ENCODE assay signal across 13 cellular contexts in genomic region chr15:40443255-40443654, GRCh38. TPM values are rescaled to one million over a fixed set of nuclear protein-coding genes. Genes with fewer than 3 reads are reported as not detected.
DNase-seq lines count a peak whose midpoint lies in the region; ATAC-seq and TF ChIP-seq lines count a peak whose summit lies in the region.
"Had no signal": no experiment of that assay in that cellular context is flagged by ENCODE, and none has a peak within 500 bp of the region (broad histone marks: within the 10 kb centered on the region; RNA-seq: fewer than 3 reads in every experiment).

No MANE protein-coding gene starts in this region.

- peaks cover 10% of the 10 kb centered on the region for H3K36me3 Mint-ChIP-seq in CD4-positive, alpha-beta T cell (ENCODE audit: low read depth)
- H3K36me3 Mint-ChIP-seq in brain (no peaks in the 10 kb centered on the region), nephron (ENCODE audit: low read depth) (no peaks in the 10 kb centered on the region)

- H3K27me3 ChIP-seq in CD4-positive, alpha-beta T cell (ENCODE audit: control insufficient read depth, insufficient read depth, low read length), result peaks cover 8% of the 10 kb centered on the region
- H3K27me3 ChIP-seq in HUES64 (ENCODE audit: insufficient read depth, low read length), result peaks cover 10% of the 10 kb centered on the region

- in situ Hi-C loops in KBM-7 (cut with MboI; ENCODE audit: low pct_unique_long_range_greater_than_20kb, low sequenced_read_pairs), result no loop called here

- peaks cover 20% of the 10 kb centered on the region for H3K27me3 Mint-ChIP-seq in CD4-positive, alpha-beta T cell
- H3K27me3 Mint-ChIP-seq in brain (peaks cover 38% of the 10 kb centered on the region), nephron (ENCODE audit: low read depth) (peaks cover 26% of the 10 kb centered on the region)

- ATAC-seq in CD4-positive, alpha-beta T cell (ENCODE audit: poor library complexity), result no peak
- ATAC-seq in HG02981 (IDR thresholded peaks at IDR 0.05; ENCODE audit: unreplicated experiment) (no peak), GM21619 (IDR thresholded peaks at IDR 0.05; ENCODE audit: unreplicated experiment) (no peak)

- POLR2A ChIA-PET in CD4-positive, alpha-beta T cell (lab: Charles Lee), result interaction anchor here (1.1 to 7.4 kb wide), 4 partner anchors 11 to 135 kb away, joined by 3 to 106 read pairs (median 3); partner anchors contain the start of gene CHST14

- H3K9me3 Mint-ChIP-seq in CD4-positive, alpha-beta T cell, result no peaks in the 10 kb centered on the region
- H3K9me3 Mint-ChIP-seq in brain, result no peaks in the 10 kb centered on the region
- no peaks in the 10 kb centered on the region for H3K9me3 Mint-ChIP-seq in nephron

- H3K36me3 ChIP-seq in HUES64 (ENCODE audit: insufficient read depth, low read length), result no peaks in the 10 kb centered on the region

- CTCF ChIA-PET in CD4-positive, alpha-beta T cell (lab: Charles Lee), result interaction anchor here (0.7 to 1.6 kb wide), 3 partner anchors 14 to 77 kb away, joined by 3 to 4 read pairs (median 3); no protein-coding TSS in a partner anchor

- no peak overlapping the region for H3K27ac ChIP-seq in CD4-positive, alpha-beta T cell (ENCODE audit: low read depth, low read length)
- no peak overlapping the region for H3K27ac ChIP-seq in HUES64 (ENCODE audit: low read depth, low read length)
- H3K27ac ChIP-seq: WERI-Rb-1 had no signal

- H3K4me3 ChIP-seq in HUES64 (ENCODE audit: low read length), result peak overlapping the region; percentile 70; the same call in 1 of the 2 replicates

- intact Hi-C loops in CD4-positive, alpha-beta T cell (cut with DNase I, micrococcal nuclease), result loop anchor here in 1 of 2 experiments (2.0 to 10.0 kb wide), 2 partner anchors 26 to 152 kb away; partner anchors contain the start of gene KNL1

- 77% methylated on average over 3 of the region's 4 CpGs for WGBS in HUES64

- no peaks in the 10 kb centered on the region for H3K9me3 ChIP-seq in CD4-positive, alpha-beta T cell (ENCODE audit: control insufficient read depth, low read length)
- no peaks in the 10 kb centered on the region for H3K9me3 ChIP-seq in HUES64 (ENCODE audit: insufficient read depth, low read depth, low read length)

- H3K4me3 Mint-ChIP-seq in CD4-positive, alpha-beta T cell, result peak overlapping the region; percentile 95
- peak overlapping the region; percentile 92 to 96 (median 93) for H3K4me3 Mint-ChIP-seq in brain
- H3K4me3 Mint-ChIP-seq in nephron, result peak overlapping the region; percentile 75 to 95 (median 90)

- peaks cover 50% of the 10 kb centered on the region for H3K4me1 ChIP-seq in HUES64 (ENCODE audit: insufficient read depth, low read length)

- no peak for TF ChIP-seq CTCF in CD4-positive, alpha-beta T cell (IDR thresholded peaks at IDR 0.05)
- TF ChIP-seq CTCF in brain (conservative IDR thresholded peaks at IDR 0.05) (no peak), nephron (IDR thresholded peaks at IDR 0.05; ENCODE audit: unreplicated experiment in 3 of 3) (no peak)

- H3K27ac Mint-ChIP-seq in CD4-positive, alpha-beta T cell, result peak overlapping the region; percentile 82
- peak overlapping the region in 4 of 5 experiments; percentile 22 to 79 (median 59) for H3K27ac Mint-ChIP-seq in brain
- H3K27ac Mint-ChIP-seq in nephron, result peak overlapping the region in 2 of 3 experiments; percentile 23 to 29

- H3K4me1 Mint-ChIP-seq in CD4-positive, alpha-beta T cell (ENCODE audit: low read depth), result peaks cover 68% of the 10 kb centered on the region
- H3K4me1 Mint-ChIP-seq in brain (peaks cover 58% of the 10 kb centered on the region), nephron (peaks cover 55% of the 10 kb centered on the region)

- DNase-seq in CD4-positive, alpha-beta T cell, result no peak
- DNase-seq in HT-29 (ENCODE audit: low spot score), result no peak
- no peak for DNase-seq in KBM-7
- DNase-seq: activated gamma-delta T cell treated with Interleukin-2 at 50 U/mL for 16 hours, NCI-H1105, NCI-H524, occipital lobe, WERI-Rb-1 had no signal

- no peak overlapping the region for H3K9ac ChIP-seq in HUES64 (ENCODE audit: low read depth, low read length)

RNA-seq across cellular contexts. Expression of gene BAHD1, which starts 2.5 kb away (rescaled TPM):
- total RNA-seq in CD4-positive, alpha-beta T cell, result 10 to 100 TPM; 20.3 to 21.5 TPM
- 21.8 TPM for polyA plus RNA-seq in HUES64 (2013, experiment 1 of 2)
- polyA plus RNA-seq in HUES64 (2013, experiment 2 of 2), result 19.7 TPM
- 22.4 TPM for polyA plus RNA-seq in brain (ENCODE audit: insufficient read depth, low read depth, low replicate concordance)
- total RNA-seq in HT-29 (2014; rRNA removed; shearing (Covaris generic)), result 26.6 and 26.7 TPM in 2 replicates

RNA-seq across cellular contexts. Expression of gene CHST14, which starts 27.5 kb away (rescaled TPM):
- 1 to 10 TPM; 4.6 to 5.1 TPM for total RNA-seq in CD4-positive, alpha-beta T cell
- polyA plus RNA-seq in HUES64 (2013, experiment 1 of 2), result 15.0 TPM
- 18.5 TPM for polyA plus RNA-seq in HUES64 (2013, experiment 2 of 2)
- polyA plus RNA-seq in brain (ENCODE audit: insufficient read depth, low read depth, low replicate concordance), result 13.5 TPM
- total RNA-seq in HT-29 (2014; rRNA removed; shearing (Covaris generic)), result 8.6 and 9.0 TPM in 2 replicates

RNA-seq across cellular contexts. Expression of gene IVD, which starts 37.7 kb away (rescaled TPM):
- 10 to 100 TPM; 30.7 to 31.9 TPM for total RNA-seq in CD4-positive, alpha-beta T cell
- 45.6 TPM for polyA plus RNA-seq in HUES64 (2013, experiment 1 of 2)
- 38.9 TPM for polyA plus RNA-seq in HUES64 (2013, experiment 2 of 2)
- polyA plus RNA-seq in brain (ENCODE audit: insufficient read depth, low read depth, low replicate concordance), result 64.0 TPM
- total RNA-seq in HT-29 (2014; rRNA removed; shearing (Covaris generic)), result 38.8 and 44.6 TPM in 2 replicates

Comparison
In these comparisons a context has a peak if more than half of its experiments do, and no peak if none do; other contexts are left out.
1. H3K27ac Mint-ChIP-seq: peak in every context shown above with its lines; median percentile 82 in CD4-positive, alpha-beta T cell; 59 in brain; 26 in nephron.